Comparison of ENCODE assay signal across 8 cellular contexts in the genomic region with DNA sequence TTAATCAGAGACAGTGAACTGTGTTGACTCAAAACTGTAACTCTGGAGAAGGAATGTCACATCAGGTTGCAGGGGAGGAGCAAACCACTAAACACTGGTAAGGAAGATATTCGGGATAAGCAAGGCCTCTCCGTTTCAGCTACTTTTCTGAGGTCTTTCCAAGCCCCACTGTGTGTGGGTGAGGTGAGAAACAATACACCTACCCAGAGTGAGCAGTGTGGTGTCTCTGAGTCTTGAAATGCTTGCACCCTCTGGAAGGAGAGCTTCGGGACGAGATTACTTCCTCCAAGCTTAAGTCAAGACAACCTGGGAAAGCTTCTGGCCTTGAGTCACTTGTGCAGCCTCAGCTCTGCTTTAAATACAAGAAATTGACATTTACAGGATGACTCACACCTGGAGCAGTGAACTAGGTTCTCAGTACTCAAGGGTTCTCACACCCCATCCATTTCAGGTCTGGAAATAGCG. TPM values are rescaled to one million over a fixed set of nuclear protein-coding genes. Genes with fewer than 3 reads are reported as not detected.
DNase-seq lines count a peak whose midpoint lies in the region; ATAC-seq, FAIRE-seq and TF ChIP-seq lines count a peak whose summit lies in the region.

No MANE protein-coding gene starts in this region.

- H3K9ac ChIP-seq in K562 (ENCODE audit: insufficient read depth in 1 of 2, low read depth in 2 of 2, low read length in 2 of 2) = peak overlapping the region; percentile 43 to 53; a peak in 2 of 4 replicates

- peak; percentile 84 for DNase-seq in HFFc6
- DNase-seq in K562 (ENCODE audit: extremely low read depth in 1 of 4, low spot score in 3 of 4) = peak in 1 of 4 experiments; percentile 59
- DNase-seq in AML-193 (lab: John Stamatoyannopoulos, UW) = no peak
- DNase-seq in endothelial cell (ENCODE audit: low spot score) = no peak
- no peak for DNase-seq in left ventricle myocardium superior

- H3K36me3 ChIP-seq in ACC112 (ENCODE audit: insufficient read depth, low read length) = no peaks in the 10 kb centered on the region
- no peaks in the 10 kb centered on the region for H3K36me3 ChIP-seq in K562 (ENCODE audit: control insufficient read depth, insufficient read depth, low read length)
- H3K36me3 ChIP-seq in mesodermal cell (ENCODE audit: control insufficient read depth, insufficient read depth, low read length) = no peaks in the 10 kb centered on the region

- intact Hi-C loops in K562 (cut with micrococcal nuclease) (loop anchor here (5.0 kb wide), 1 partner anchor 63 kb away; no protein-coding TSS in a partner anchor), left ventricle myocardium superior (cut with micrococcal nuclease) (no loop called here)

- no peaks in the 10 kb centered on the region for H3K9me3 Mint-ChIP-seq in HFFc6
- no peaks in the 10 kb centered on the region for H3K9me3 Mint-ChIP-seq in endothelial cell (ENCODE audit: unreplicated experiment)

- H3K27ac ChIP-seq in ACC112 (ENCODE audit: low read depth, low read length) = peak overlapping the region; percentile 84
- H3K27ac ChIP-seq in K562 (ENCODE audit: extremely low read depth, low read depth, low read length) = peak overlapping the region; percentile 56; the same call in 1 of the 3 replicates
- peak overlapping the region; percentile 72 for H3K27ac ChIP-seq in mesodermal cell (ENCODE audit: low read depth, low read length, severe bottlenecking)

- WGBS in K562 (ENCODE audit: insufficient coverage, low coverage, missing lambda C conversion rate) = 36% methylated on average over 5 of the region's 5 CpGs
- WGBS in mesodermal cell (ENCODE audit: insufficient coverage in 2 of 2), 2 experiments = 89% methylated on average over 5 of the region's 5 CpGs

- H3K4me1 Mint-ChIP-seq in HFFc6 (ENCODE audit: low read depth) (peaks cover 70% of the 10 kb centered on the region), endothelial cell (ENCODE audit: unreplicated experiment) (peaks cover 23% of the 10 kb centered on the region)

- H3K79me2 ChIP-seq in ACC112 (ENCODE audit: control insufficient read depth, insufficient read depth, low read length, unreplicated experiment) = peaks cover 25% of the 10 kb centered on the region
- peaks cover 24% of the 10 kb centered on the region for H3K79me2 ChIP-seq in K562 (ENCODE audit: control insufficient read depth, insufficient read depth, low read length)

- no peak for TF ChIP-seq EP300 in K562 (IDR thresholded peaks at IDR 0.05; ENCODE audit: low read length)

- no peak for TF ChIP-seq POLR2A in K562 (conservative IDR thresholded peaks at IDR 0.05)

- H3K4me1 ChIP-seq in ACC112 (ENCODE audit: control insufficient read depth, insufficient read depth, low read length, unreplicated experiment) (peaks cover 52% of the 10 kb centered on the region), K562 (replicated peaks in 1 of 2; ENCODE audit: control insufficient read depth in 2 of 2, insufficient read depth in 2 of 2, low read length in 2 of 2) (peaks cover 49 to 68% of the 10 kb centered on the region in 2 experiments), mesodermal cell (ENCODE audit: control insufficient read depth, insufficient read depth, low read length, poor library complexity, severe bottlenecking) (peaks cover 54% of the 10 kb centered on the region)

- no TSS peak for BruUV-seq in K562 (replicated peaks; lab: Mats Ljungman, UMichigan)

- TF ChIP-seq RAD21 in K562 (CRISPR knock-in tag; conservative IDR thresholded peaks at IDR 0.05 in 1 of 2, IDR thresholded peaks at IDR 0.05 in 1 of 2) = no peak

- CTCF ChIA-PET in K562 (lab: Yijun Ruan, JAX; ENCODE audit: low intra/inter-chr PET ratio) = no interaction called here

- H3K4me3 ChIP-seq in ACC112 (ENCODE audit: low read depth, low read length) (no peak overlapping the region), K562 (no peak overlapping the region), mesodermal cell (ENCODE audit: extremely low read depth, insufficient read depth, low read length, poor library complexity, severe bottlenecking) (no peak overlapping the region)

- peak; percentile 49 for FAIRE-seq in K562 (lab: Jason Lieb, UNC)

- H3K27me3 ChIP-seq in ACC112 (ENCODE audit: insufficient read depth, low read length) (no peaks in the 10 kb centered on the region), K562 (ENCODE audit: control insufficient read depth in 2 of 2, insufficient read depth in 2 of 2, low read length in 2 of 2) (no peaks in the 10 kb centered on the region)

- H3K9me1 ChIP-seq in K562 (ENCODE audit: control insufficient read depth, insufficient read depth, low read length) = no peaks in the 10 kb centered on the region

- H3K9me3 ChIP-seq in K562 (replicated peaks; ENCODE audit: control insufficient read depth, insufficient read depth, low read depth, low read length) = no peaks in the 10 kb centered on the region
- H3K9me3 ChIP-seq in mesodermal cell (ENCODE audit: control insufficient read depth, low read length) = no peaks in the 10 kb centered on the region

- TF ChIP-seq CTCF in HFFc6 (IDR thresholded peaks at IDR 0.05) = no peak
- TF ChIP-seq CTCF in K562 (IDR thresholded peaks at IDR 0.05 in 2 of 3, conservative IDR thresholded peaks at IDR 0.05 in 1 of 3; ENCODE audit: insufficient read depth in 2 of 3, low read depth in 1 of 3, low read length in 3 of 3) = no peak
- no peak for TF ChIP-seq CTCF in endothelial cell (IDR thresholded peaks at IDR 0.05; ENCODE audit: unreplicated experiment)

- H3K4me2 ChIP-seq in K562 (ENCODE audit: insufficient read depth, low read length) = peak overlapping the region; percentile 33; the same call in 1 of the 2 replicates

- H2AFZ ChIP-seq in ACC112 (ENCODE audit: low read length, unreplicated experiment) = no peak overlapping the region
- peak overlapping the region; percentile 93 for H2AFZ ChIP-seq in K562 (ENCODE audit: low read depth, low read length)

- H3K4me3 Mint-ChIP-seq in HFFc6 = peak overlapping the region; percentile 61
- no peak overlapping the region for H3K4me3 Mint-ChIP-seq in endothelial cell (ENCODE audit: unreplicated experiment)

- ATAC-seq in K562 (no peak), left ventricle myocardium superior (no peak), GM19395 (IDR thresholded peaks at IDR 0.05; ENCODE audit: unreplicated experiment) (no peak)

- H3K27ac Mint-ChIP-seq in HFFc6 = peak overlapping the region; percentile 94
- H3K27ac Mint-ChIP-seq in endothelial cell (ENCODE audit: unreplicated experiment) = no peak overlapping the region

- peaks cover 2% of the 10 kb centered on the region for H3K27me3 Mint-ChIP-seq in HFFc6 (ENCODE audit: insufficient read depth)
- H3K27me3 Mint-ChIP-seq in endothelial cell (ENCODE audit: unreplicated experiment) = peaks cover 19% of the 10 kb centered on the region

- peaks cover 13% of the 10 kb centered on the region; the same call in 1 of the 2 replicates for H4K20me1 ChIP-seq in K562 (replicated peaks; ENCODE audit: control insufficient read depth, insufficient read depth, low read length)

- POLR2A ChIA-PET in K562 (lab: Yijun Ruan, JAX) = interaction anchor here (0.6 to 1.3 kb wide), 6 partner anchors 10 to 650 kb away, joined by 3 read pairs; no protein-coding TSS in a partner anchor

- peaks cover 14% of the 10 kb centered on the region for H3K36me3 Mint-ChIP-seq in HFFc6 (ENCODE audit: low read depth)
- no peaks in the 10 kb centered on the region for H3K36me3 Mint-ChIP-seq in endothelial cell (ENCODE audit: low read depth, unreplicated experiment)

- in situ Hi-C loops in K562 (cut with MboI) = no loop called here

RNA-seq across cellular contexts. Expression of a gene that starts 2.5 kb away (rescaled TPM):
- total RNA-seq in HFFc6 (2021; fragmentation: NEBNext Ultra II Directional; extraction: Animal tissue kit (Norgen Biotek cat#: 25700)) = 1 to 10 TPM; 5.6 to 8.8 (median 6.6) TPM
- 11.9 and 31.3 TPM in 2 replicates for total RNA-seq in K562 (2011; cell fraction: chromatin; rRNA removed; ENCODE audit: low replicate concordance)
- 14.3 and 19.3 TPM in 2 replicates for total RNA-seq in K562 (2011; cell fraction: nucleolus; rRNA removed)
- total RNA-seq in K562 (2011; cell fraction: nucleoplasm; rRNA removed) = 11.7 and 12.4 TPM in 2 replicates
- total RNA-seq in K562 (2014; rRNA removed) (2.9 and 4.8 TPM in 2 replicates), K562 (2014; rRNA removed; fragmentation: Illumina TruSeq; extraction: Trizol) (0.99 and 1.8 TPM in 2 replicates), K562 (2015; rRNA removed; fragmentation: Illumina TruSeq; extraction: Trizol) (3.2 and 3.5 TPM in 2 replicates), K562 (2021) (7.9 and 8.7 TPM in 2 replicates), endothelial cell (ENCODE audit: unreplicated experiment) (5.2 TPM), left ventricle myocardium superior (16.6 TPM)
- polyA plus RNA-seq in K562 (2011; rRNA removed) (5.3 and 7.5 TPM in 2 replicates), K562 (2014; fragmentation: Illumina TruSeq; extraction: Trizol) (3.7 and 3.9 TPM in 2 replicates), K562 (2014; fragmentation: Nextera tagmentation; extraction: Ambion mirVana) (under 1 TPM; 0.45 to 0.56 TPM), K562 (2014; rRNA removed) (4.9 TPM in 2 replicates)
- polyA plus RNA-seq in K562 (2011; cell fraction: cytosol; rRNA removed) = 6.5 and 9.0 TPM in 2 replicates
- 16.1 and 28.3 TPM in 2 replicates for polyA plus RNA-seq in K562 (2011; cell fraction: nucleus; rRNA removed)
- polyA plus RNA-seq in K562 (2012) = 3.6 and 5.4 TPM in 2 replicates
- polyA minus RNA-seq in K562 (2011; rRNA and poly(A)+ RNA removed) = 3.2 and 6.0 TPM in 2 replicates
- 4.9 and 5.2 TPM in 2 replicates for polyA minus RNA-seq in K562 (2011; cell fraction: cytosol; rRNA and poly(A)+ RNA removed)
- 7.8 and 8.2 TPM in 2 replicates for polyA minus RNA-seq in K562 (2011; cell fraction: nucleus; rRNA and poly(A)+ RNA removed)
- 3.7 TPM for polyA plus RNA-seq in mesodermal cell (2013, experiment 1 of 2)
- polyA plus RNA-seq in mesodermal cell (2013, experiment 2 of 2) = 3.2 TPM

RNA-seq across cellular contexts. Expression of a gene that starts 57.4 kb away (rescaled TPM):
- under 1 TPM in 1 of 6 experiments, not detected in 5; 0.11 TPM for total RNA-seq in HFFc6 (2021; fragmentation: NEBNext Ultra II Directional; extraction: Animal tissue kit (Norgen Biotek cat#: 25700))
- 0.30 and 0.49 TPM in 2 replicates for total RNA-seq in K562 (2011; cell fraction: chromatin; rRNA removed; ENCODE audit: low replicate concordance)
- total RNA-seq in K562 (2011; cell fraction: nucleolus; rRNA removed) = 0.17 and 0.26 TPM in 2 replicates
- total RNA-seq in K562 (2011; cell fraction: nucleoplasm; rRNA removed) = 0.29 TPM in 1 of 2 replicates, not detected in the other
- total RNA-seq in K562 (2014; rRNA removed) = not detected in 2 replicates
- not detected in 2 replicates for total RNA-seq in K562 (2014; rRNA removed; fragmentation: Illumina TruSeq; extraction: Trizol)
- total RNA-seq in K562 (2015; rRNA removed; fragmentation: Illumina TruSeq; extraction: Trizol) = not detected in 2 replicates
- not detected in 2 replicates for total RNA-seq in K562 (2021)
- polyA plus RNA-seq in K562 (2011; rRNA removed) = not detected in 2 replicates
- polyA plus RNA-seq in K562 (2011; cell fraction: cytosol; rRNA removed) = not detected in 2 replicates
- not detected in 2 replicates for polyA plus RNA-seq in K562 (2011; cell fraction: nucleus; rRNA removed)
- polyA plus RNA-seq in K562 (2012) = 0.18 and 0.30 TPM in 2 replicates
- not detected in 2 replicates for polyA plus RNA-seq in K562 (2014; fragmentation: Illumina TruSeq; extraction: Trizol)
- under 1 TPM; 0.03 to 0.06 TPM for polyA plus RNA-seq in K562 (2014; fragmentation: Nextera tagmentation; extraction: Ambion mirVana)
- polyA plus RNA-seq in K562 (2014; rRNA removed) = not detected in 2 replicates
- polyA minus RNA-seq in K562 (2011; rRNA and poly(A)+ RNA removed) = not detected in 2 replicates
- not detected in 2 replicates for polyA minus RNA-seq in K562 (2011; cell fraction: cytosol; rRNA and poly(A)+ RNA removed)
- polyA minus RNA-seq in K562 (2011; cell fraction: nucleus; rRNA and poly(A)+ RNA removed) = not detected in 2 replicates
- not detected for polyA plus RNA-seq in mesodermal cell (2013, experiment 1 of 2)
- polyA plus RNA-seq in mesodermal cell (2013, experiment 2 of 2) = not detected
- total RNA-seq in endothelial cell (ENCODE audit: unreplicated experiment) = not detected
- not detected for total RNA-seq in left ventricle myocardium superior
